22 cellular contexts compared by ENCODE assay signal in the genomic region with DNA sequence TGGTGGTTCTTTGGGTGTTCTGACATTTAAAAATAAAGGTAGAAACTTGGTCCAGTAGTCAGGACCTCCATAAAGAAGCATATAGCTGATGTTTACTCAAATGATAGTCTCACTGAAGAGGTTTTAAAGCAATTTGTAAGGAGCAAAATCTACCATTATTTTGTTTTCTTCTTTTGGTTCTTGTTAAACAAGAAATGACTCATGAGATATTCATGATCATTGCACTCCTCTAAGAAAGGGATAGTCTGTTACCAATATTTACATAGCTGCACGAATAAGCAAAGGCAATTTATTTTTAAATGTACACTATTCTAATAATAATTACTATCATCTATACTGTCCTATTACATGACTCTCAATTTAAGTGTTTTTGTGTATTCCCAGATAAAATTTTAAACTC.
DNase-seq lines count a peak whose midpoint lies in the region; ATAC-seq, FAIRE-seq and TF ChIP-seq lines count a peak whose summit lies in the region.
"Had no signal": no experiment of that assay in that cellular context is flagged by ENCODE, and none has a peak within 500 bp of the region (broad histone marks: within the 10 kb centered on the region; RNA-seq: fewer than 3 reads in every experiment).

No MANE protein-coding gene starts in this region.

- FAIRE-seq in A549 (lab: Jason Lieb, UNC) (peak; percentile 89), bronchial epithelial cell (lab: Jason Lieb, UNC) (no peak), GM19239 (lab: Jason Lieb, UNC) (no peak)
- FAIRE-seq: GM12892, HTR-8/SVneo, K562 had no signal

- peaks cover 4% of the 10 kb centered on the region; the same call in 1 of the 3 replicates for H3K4me1 ChIP-seq in A549
- 0 out of 2 replicates have a peak, but pooled peaks cover 5% of the 10 kb centered on the region for H3K4me1 ChIP-seq in PC-9 (replicated peaks; ENCODE audit: insufficient read depth)
- H3K4me1 ChIP-seq: Peyer's patch, SJCRH30 had no signal

- POLR2A ChIA-PET in A549 (lab: Yijun Ruan, JAX) (no interaction called here), PC-9 (lab: Charles Lee; ENCODE audit: unreplicated experiment) (no interaction called here)

- intact Hi-C loops in PC-9 (cut with micrococcal nuclease; ENCODE audit: unreplicated experiment) (no loop called here), left colon (cut with DNase I, micrococcal nuclease) (no loop called here)

- H3K27ac ChIP-seq in A549: 0 out of 6 replicates have a peak overlapping the region, but pooled peaks of 1 of the 2 experiments have one; percentile 12
- no peak overlapping the region for H3K27ac ChIP-seq in PC-9
- H3K27ac ChIP-seq: GM23248, Peyer's patch, SJCRH30 had no signal

- TF ChIP-seq CTCF in A549 (IDR thresholded peaks at IDR 0.05) (no peak), PC-9 (conservative IDR thresholded peaks at IDR 0.05) (no peak), bronchial epithelial cell (IDR thresholded peaks at IDR 0.05; ENCODE audit: insufficient read depth, low read length, severe bottlenecking) (no peak), osteocyte (IDR thresholded peaks at IDR 0.05) (no peak)

- no peaks in the 10 kb centered on the region for H3K9me2 ChIP-seq in PC-9 (ENCODE audit: insufficient read depth)

- 4% methylated on average over 1 of the region's 1 CpG for WGBS in A549 (ENCODE audit: missing lambda C conversion rate)

- H4K20me1 ChIP-seq in PC-9 (ENCODE audit: insufficient read depth): no peaks in the 10 kb centered on the region

- CTCF ChIA-PET in A549 (lab: Yijun Ruan, JAX) (no interaction called here), PC-9 (lab: Charles Lee) (no interaction called here)

- ATAC-seq in A549 (no peak), left colon (no peak), GM19324 (IDR thresholded peaks at IDR 0.05; ENCODE audit: low FRiP score, unreplicated experiment) (no peak)
- ATAC-seq: K562, SK-N-SH treated with all-trans-retinoic acid at 6 μM for 48 hours had no signal

- no TSS peak for BruUV-seq in PC-9 (replicated peaks; lab: Mats Ljungman, UMichigan)

- no peaks in the 10 kb centered on the region for H3K36me3 Mint-ChIP-seq in osteocyte (ENCODE audit: unreplicated experiment)

- no peaks in the 10 kb centered on the region for H3F3A ChIP-seq in PC-9 (ENCODE audit: insufficient read depth, low read depth)

- H3K4me2 ChIP-seq in A549 (peak overlapping the region; percentile 53), PC-9 (peak overlapping the region; percentile 51)

- TF ChIP-seq EP300 in A549 (IDR thresholded peaks at IDR 0.05): no peak

- no peak overlapping the region for H2AFZ ChIP-seq in PC-9
- H2AFZ ChIP-seq: GM23248 had no signal

- peaks cover 19% of the 10 kb centered on the region for H3K4me1 Mint-ChIP-seq in osteocyte (ENCODE audit: unreplicated experiment)

- no peak for TF ChIP-seq POLR2A in A549 (IDR thresholded peaks at IDR 0.05; ENCODE audit: low read length)

- no peak overlapping the region for H3K4me3 Mint-ChIP-seq in osteocyte (ENCODE audit: unreplicated experiment)

- H3K9me3 ChIP-seq in A549 (no peaks in the 10 kb centered on the region), PC-9 (ENCODE audit: insufficient read depth, low read depth) (no peaks in the 10 kb centered on the region)
- H3K9me3 ChIP-seq: MG63, Peyer's patch, SJCRH30 had no signal

- H3K27me3 Mint-ChIP-seq in osteocyte (ENCODE audit: unreplicated experiment): no peaks in the 10 kb centered on the region

- H3K27me3 ChIP-seq in PC-9 (ENCODE audit: insufficient read depth, low read depth): no peaks in the 10 kb centered on the region
- H3K27me3 ChIP-seq in bronchial epithelial cell (ENCODE audit: control insufficient read depth, insufficient read depth, low read length): no peaks in the 10 kb centered on the region
- H3K27me3 ChIP-seq: MG63, Peyer's patch, SJCRH30 had no signal

- H3K27ac Mint-ChIP-seq in osteocyte (ENCODE audit: unreplicated experiment): peak overlapping the region; percentile 60

- H3K4me3 ChIP-seq in A549 (peak overlapping the region; percentile 28; the same call in 1 of the 3 replicates), PC-9 (peak overlapping the region; percentile 42; the same call in 1 of the 2 replicates), bronchial epithelial cell (ENCODE audit: low read depth, low read length) (no peak overlapping the region)
- H3K4me3 ChIP-seq: GM23248, K562, MG63, Peyer's patch, SJCRH30 had no signal

- DNase-seq in A549 (ENCODE audit: low read depth in 1 of 2, low spot score in 1 of 2) (no peak), PC-9 (no peak), bronchial epithelial cell (ENCODE audit: low read depth) (peak; percentile 72), osteocyte (ENCODE audit: extremely low spot score, unreplicated experiment) (no peak), left colon (no peak), GM19239 (ENCODE audit: insufficient read length, low spot score) (no peak)
- DNase-seq: 8988T, DMS153, DND-41, GM23248, H7, Kasumi-1, NCI-H2029 treated with DMSO at 0.1 percent for 48 hours, NCI-H526 treated with DMSO at 0.1 percent for 48 hours, Peyer's patch, SJCRH30 had no signal

- H3K36me3 ChIP-seq in PC-9 (ENCODE audit: low read depth): no peaks in the 10 kb centered on the region
- no peaks in the 10 kb centered on the region for H3K36me3 ChIP-seq in bronchial epithelial cell (ENCODE audit: control insufficient read depth, insufficient read depth, low read length)
- H3K36me3 ChIP-seq: MG63, Peyer's patch, SJCRH30 had no signal

- no peak for TF ChIP-seq RAD21 in A549 (conservative IDR thresholded peaks at IDR 0.05 in 1 of 2, IDR thresholded peaks at IDR 0.05 in 1 of 2)

- H3K79me2 ChIP-seq in PC-9 (ENCODE audit: low read depth): no peaks in the 10 kb centered on the region

- no peaks in the 10 kb centered on the region for H3K9me3 Mint-ChIP-seq in osteocyte (ENCODE audit: unreplicated experiment)

TF ChIP-seq in A549, 52 proteins besides CTCF, POLR2A, EP300 and RAD21:
- TF ChIP-seq CHD4 (IDR thresholded peaks at IDR 0.05; ENCODE audit: borderline replicate concordance): no peak
- no peak for TF ChIP-seq FOSB (CRISPR knock-in tag; IDR thresholded peaks at IDR 0.05)
- TF ChIP-seq RNF2 (IDR thresholded peaks at IDR 0.05; ENCODE audit: borderline replicate concordance, low read depth): no peak
- TF ChIP-seq FOSL2 (IDR thresholded peaks at IDR 0.05): no peak
- no peak for TF ChIP-seq FOSL2 (CRISPR knock-in tag; IDR thresholded peaks at IDR 0.05)
- no peak for TF ChIP-seq KDM1A (IDR thresholded peaks at IDR 0.05; ENCODE audit: low read depth)
- TF ChIP-seq RCOR1 (IDR thresholded peaks at IDR 0.05; ENCODE audit: low read depth, low read length): no peak
- TF ChIP-seq HOXB13 (CRISPR knock-in tag; IDR thresholded peaks at IDR 0.05; ENCODE audit: low read depth): no peak
- TF ChIP-seq ZSCAN20 (CRISPR knock-in tag; IDR thresholded peaks at IDR 0.05): no peak
- TF ChIP-seq REST (IDR thresholded peaks at IDR 0.05): no peak
- no peak for TF ChIP-seq HDAC2 (IDR thresholded peaks at IDR 0.05)
- no peak for TF ChIP-seq NPAS2 (CRISPR knock-in tag; IDR thresholded peaks at IDR 0.05; ENCODE audit: borderline replicate concordance)
- no peak for TF ChIP-seq HOXA7 (CRISPR knock-in tag; IDR thresholded peaks at IDR 0.05)
- TF ChIP-seq CBX8 (IDR thresholded peaks at IDR 0.05): no peak
- TF ChIP-seq EHF (CRISPR knock-in tag; IDR thresholded peaks at IDR 0.05): no peak
- no peak for TF ChIP-seq MAZ (IDR thresholded peaks at IDR 0.05; ENCODE audit: borderline replicate concordance, low read depth, low read length)
- no peak for TF ChIP-seq HEYL (CRISPR knock-in tag; IDR thresholded peaks at IDR 0.05)
- TF ChIP-seq, protein P1, sequence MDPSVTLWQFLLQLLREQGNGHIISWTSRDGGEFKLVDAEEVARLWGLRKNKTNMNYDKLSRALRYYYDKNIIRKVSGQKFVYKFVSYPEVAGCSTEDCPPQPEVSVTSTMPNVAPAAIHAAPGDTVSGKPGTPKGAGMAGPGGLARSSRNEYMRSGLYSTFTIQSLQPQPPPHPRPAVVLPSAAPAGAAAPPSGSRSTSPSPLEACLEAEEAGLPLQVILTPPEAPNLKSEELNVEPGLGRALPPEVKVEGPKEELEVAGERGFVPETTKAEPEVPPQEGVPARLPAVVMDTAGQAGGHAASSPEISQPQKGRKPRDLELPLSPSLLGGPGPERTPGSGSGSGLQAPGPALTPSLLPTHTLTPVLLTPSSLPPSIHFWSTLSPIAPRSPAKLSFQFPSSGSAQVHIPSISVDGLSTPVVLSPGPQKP (IDR thresholded peaks at IDR 0.05; ENCODE audit: low read depth, low read length): no peak
- TF ChIP-seq CBX2 (IDR thresholded peaks at IDR 0.05; ENCODE audit: borderline replicate concordance, low read depth): no peak
- TF ChIP-seq SREBF2 (IDR thresholded peaks at IDR 0.05): no peak
TF ChIP-seq in A549: peak in this region for 0.
